Comparison of ENCODE assay signal across 8 cellular contexts in genomic region chr2:206800501-206801416, GRCh38. TPM values are rescaled to one million over a fixed set of nuclear protein-coding genes. Genes with fewer than 3 reads are reported as not detected.
DNase-seq lines count a peak whose midpoint lies in the region; ATAC-seq and TF ChIP-seq lines count a peak whose summit lies in the region.

No MANE protein-coding gene starts in this region.

- POLR2A ChIA-PET in Panc1 (lab: Charles Lee), result no interaction called here

- H3K36me3 Mint-ChIP-seq in activated naive CD4-positive, alpha-beta T cell treated with anti-CD3 and anti-CD28 coated beads, Interleukin-2, amount 10 ng/mL, durations not matched to agents 7 days and 5 days, result no peaks in the 10 kb centered on the region
- H3K36me3 Mint-ChIP-seq in osteocyte (ENCODE audit: unreplicated experiment), result peaks cover 4% of the 10 kb centered on the region

- H3K27me3 ChIP-seq in Panc1 (ENCODE audit: control insufficient read depth, insufficient read depth, low read length), result no peaks in the 10 kb centered on the region

- no peak overlapping the region for H3K27ac Mint-ChIP-seq in activated naive CD4-positive, alpha-beta T cell treated with anti-CD3 and anti-CD28 coated beads, Interleukin-2, amount 10 ng/mL, durations not matched to agents 7 days and 5 days
- no peak overlapping the region for H3K27ac Mint-ChIP-seq in osteocyte (ENCODE audit: unreplicated experiment)

- peak overlapping the region; percentile 58 for H3K4me3 Mint-ChIP-seq in activated naive CD4-positive, alpha-beta T cell treated with anti-CD3 and anti-CD28 coated beads, Interleukin-2, amount 10 ng/mL, durations not matched to agents 7 days and 5 days
- H3K4me3 Mint-ChIP-seq in osteocyte (ENCODE audit: unreplicated experiment), result no peak overlapping the region

- no peak overlapping the region for H3K27ac ChIP-seq in Panc1 (ENCODE audit: low read length)

- BruUV-seq in Panc1 (replicated peaks; lab: Mats Ljungman, UMichigan), result no TSS peak

- H3K4me1 ChIP-seq in Panc1 (ENCODE audit: control insufficient read depth, insufficient read depth, low read length), result no peaks in the 10 kb centered on the region

- CTCF ChIA-PET in Panc1 (lab: Charles Lee), result interaction anchor here (0.6 to 0.7 kb wide), 2 partner anchors 127 to 673 kb away, joined by 3 to 4 read pairs; no protein-coding TSS in a partner anchor
- CTCF ChIA-PET in activated naive CD4-positive, alpha-beta T cell treated with anti-CD3 and anti-CD28 coated beads, Interleukin-2, amount 10 ng/mL, durations not matched to agents 7 days and 5 days (lab: Charles Lee), result interaction anchor here (0.6 to 6.5 kb wide), 29 partner anchors 9 to 864 kb away, joined by 3 to 97 read pairs (median 4); no protein-coding TSS in a partner anchor

- ATAC-seq in Panc1 (peak; percentile 89), GM21447 (IDR thresholded peaks at IDR 0.05; ENCODE audit: unreplicated experiment) (no peak)

- intact Hi-C loops in Panc1 (cut with micrococcal nuclease; ENCODE audit: unreplicated experiment), result loop anchor here (1.0 to 10.0 kb wide), 4 partner anchors 180 to 675 kb away; partner anchors contain the start of gene KLF7

- peaks cover 18% of the 10 kb centered on the region for H3K4me1 Mint-ChIP-seq in activated naive CD4-positive, alpha-beta T cell treated with anti-CD3 and anti-CD28 coated beads, Interleukin-2, amount 10 ng/mL, durations not matched to agents 7 days and 5 days
- peaks cover 7% of the 10 kb centered on the region for H3K4me1 Mint-ChIP-seq in osteocyte (ENCODE audit: unreplicated experiment)

- no peak overlapping the region for H3K4me3 ChIP-seq in Panc1 (ENCODE audit: low read depth in 2 of 2, low read length in 2 of 2)

- in situ Hi-C loops in Panc1 (cut with HindIII; ENCODE audit: low pct_unique_long_range_greater_than_20kb, low sequenced_read_pairs), result no loop called here

- H3K9me3 ChIP-seq in Panc1 (ENCODE audit: control insufficient read depth, insufficient read depth, low read depth, low read length), result no peaks in the 10 kb centered on the region

- no peaks in the 10 kb centered on the region for H3K36me3 ChIP-seq in Panc1 (ENCODE audit: control insufficient read depth, insufficient read depth, low read length)

- H3K9me3 Mint-ChIP-seq in activated naive CD4-positive, alpha-beta T cell treated with anti-CD3 and anti-CD28 coated beads, Interleukin-2, amount 10 ng/mL, durations not matched to agents 7 days and 5 days, result no peaks in the 10 kb centered on the region
- no peaks in the 10 kb centered on the region for H3K9me3 Mint-ChIP-seq in osteocyte (ENCODE audit: unreplicated experiment)

- TF ChIP-seq CTCF in GM20000 (IDR thresholded peaks at IDR 0.05; ENCODE audit: extremely low read depth, missing control alignments) (peak; percentile 66), Panc1 (IDR thresholded peaks at IDR 0.05) (peak; percentile 84), osteocyte (IDR thresholded peaks at IDR 0.05) (peak; percentile 80)

- peak; percentile 73 for DNase-seq in COR-L47 (lab: John Stamatoyannopoulos, UW)
- peak; percentile 43 for DNase-seq in GM20000 (ENCODE audit: low spot score)
- DNase-seq in KG1 (lab: John Stamatoyannopoulos, UW), result peak; percentile 15
- DNase-seq in Panc1 (ENCODE audit: low read depth, low spot score), result peak; percentile 67
- peak; percentile 67 for DNase-seq in activated naive CD4-positive, alpha-beta T cell treated with anti-CD3 and anti-CD28 coated beads, Interleukin-2, amount 10 ng/mL, durations not matched to agents 7 days and 5 days
- DNase-seq in germinal center (ENCODE audit: low spot score), result peak; percentile 25
- no peak for DNase-seq in osteocyte (ENCODE audit: extremely low spot score, unreplicated experiment)

- no peaks in the 10 kb centered on the region for H3K27me3 Mint-ChIP-seq in activated naive CD4-positive, alpha-beta T cell treated with anti-CD3 and anti-CD28 coated beads, Interleukin-2, amount 10 ng/mL, durations not matched to agents 7 days and 5 days
- H3K27me3 Mint-ChIP-seq in osteocyte (ENCODE audit: unreplicated experiment), result no peaks in the 10 kb centered on the region

RNA-seq across cellular contexts. Expression of gene FASTKD2, which starts 35.4 kb away (rescaled TPM):
- total RNA-seq in Panc1 (2021; ENCODE audit: unreplicated experiment) (20.5 TPM), osteocyte (18.9 and 19.8 TPM in 2 replicates)
- polyA plus RNA-seq in Panc1 (2012; ENCODE audit: insufficient read length), result 8.4 TPM

RNA-seq across cellular contexts. Expression of gene MDH1B, which starts 35.6 kb away (rescaled TPM):
- total RNA-seq in Panc1 (2021; ENCODE audit: unreplicated experiment), result 0.85 TPM
- polyA plus RNA-seq in Panc1 (2012; ENCODE audit: insufficient read length), result 0.78 TPM
- total RNA-seq in osteocyte, result 1.2 and 1.3 TPM in 2 replicates
